In the genomic region with DNA sequence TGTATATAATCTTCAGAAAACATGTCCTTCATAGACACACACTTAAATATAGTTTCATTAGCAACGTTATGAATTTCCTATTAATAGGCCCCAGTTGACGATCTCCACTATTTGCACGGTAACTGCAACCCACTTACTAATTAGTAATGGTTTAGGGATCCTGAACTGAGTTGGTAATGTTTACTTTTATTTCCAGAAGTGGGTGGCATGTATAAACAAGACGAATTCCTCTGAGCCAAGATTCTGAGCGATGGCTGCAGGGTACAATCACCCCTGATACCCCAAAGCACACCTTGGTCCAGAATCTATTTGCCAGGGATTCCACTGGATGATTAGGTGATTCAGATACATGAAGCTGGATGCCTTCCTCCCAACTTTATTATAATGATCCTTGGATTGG, we compare ENCODE assay signal across 23 cellular contexts.
"Had no signal": no experiment of that assay in that cellular context is flagged by ENCODE, and none has a peak within 500 bp of the region (broad histone marks: within the 10 kb centered on the region; RNA-seq: fewer than 3 reads in every experiment).

No MANE protein-coding gene starts in this region.

- H3K27ac Mint-ChIP-seq: activated B cell treated with CpG ODN at 0.5 μM for 24 hours; activated CD4-positive, alpha-beta memory T cell treated with anti-CD3 and anti-CD28 coated beads for 36 hours; activated naive CD8-positive, alpha-beta T cell treated with anti-CD3 and anti-CD28 coated beads, Interleukin-2, amount 10 ng/mL, durations not matched to agents 7 days and 5 days; immature natural killer cell; natural killer cell; progenitor cell of endocrine pancreas; stimulated activated effector memory CD8-positive, alpha-beta T cell treated with anti-CD3 and anti-CD28 coated beads, Interleukin-12 subunit alpha, Interleukin-12 subunit beta, amount 100 ng/mL, for 72 hours; T-helper 2 cell treated with Interferon-gamma antibody and Interleukin-4, amounts not matched to agents 5 μg/mL and 100 μg/mL, for 36 hours had no signal

- H3K4me1 ChIP-seq: body of pancreas had no signal

- H3K4me3 ChIP-seq: body of pancreas, esophagus muscularis mucosa, heart right ventricle, right atrium auricular region, skin epidermis, stomach, thoracic aorta had no signal

- H3K9me3 Mint-ChIP-seq: activated B cell treated with CpG ODN at 0.5 μM for 24 hours; activated CD4-positive, alpha-beta memory T cell treated with anti-CD3 and anti-CD28 coated beads for 36 hours; activated naive CD8-positive, alpha-beta T cell treated with anti-CD3 and anti-CD28 coated beads, Interleukin-2, amount 10 ng/mL, durations not matched to agents 7 days and 5 days; central memory CD8-positive, alpha-beta T cell; immature natural killer cell; natural killer cell; stimulated activated effector memory CD8-positive, alpha-beta T cell treated with anti-CD3 and anti-CD28 coated beads, Interleukin-12 subunit alpha, Interleukin-12 subunit beta, amount 100 ng/mL, for 72 hours; T-helper 2 cell treated with Interferon-gamma antibody and Interleukin-4, amounts not matched to agents 5 μg/mL and 100 μg/mL, for 36 hours had no signal

- H3K4me2 ChIP-seq: SK-N-SH had no signal

- FAIRE-seq: TTC549 had no signal

- H3K9ac ChIP-seq: SK-N-SH had no signal

- H3K27ac ChIP-seq: body of pancreas, esophagus muscularis mucosa, heart right ventricle, right atrium auricular region, stomach, thoracic aorta had no signal

- DNase-seq: activated B cell treated with CpG ODN at 0.5 μM for 24 hours; activated CD4-positive, alpha-beta memory T cell treated with anti-CD3 and anti-CD28 coated beads for 36 hours; activated CD4-positive, alpha-beta T cell treated with anti-CD3 and anti-CD28 coated beads for 4 hours; activated naive CD8-positive, alpha-beta T cell treated with anti-CD3 and anti-CD28 coated beads, Interleukin-2, amount 10 ng/mL, durations not matched to agents 7 days and 5 days; activated T-cell treated with anti-CD3 and anti-CD28 coated beads for 4 hours; amygdala; body of pancreas; cortex of kidney; heart right ventricle; immature natural killer cell; natural killer cell; SK-N-SH; stimulated activated CD4-positive, alpha-beta T cell treated with anti-CD3 and anti-CD28 coated beads, Interleukin-4, amount 100 ng/mL, for 1 hour; stomach had no signal

- H3K36me3 Mint-ChIP-seq: activated CD4-positive, alpha-beta memory T cell treated with anti-CD3 and anti-CD28 coated beads for 36 hours; activated naive CD8-positive, alpha-beta T cell treated with anti-CD3 and anti-CD28 coated beads, Interleukin-2, amount 10 ng/mL, durations not matched to agents 7 days and 5 days; immature natural killer cell; natural killer cell; stimulated activated effector memory CD8-positive, alpha-beta T cell treated with anti-CD3 and anti-CD28 coated beads, Interleukin-12 subunit alpha, Interleukin-12 subunit beta, amount 100 ng/mL, for 72 hours had no signal

- H3K36me3 ChIP-seq: esophagus muscularis mucosa, heart right ventricle, right atrium auricular region, stomach, thoracic aorta had no signal

- ATAC-seq: body of pancreas; heart right ventricle; natural killer cell; stimulated activated effector memory CD8-positive, alpha-beta T cell treated with anti-CD3 and anti-CD28 coated beads, Interleukin-12 subunit alpha, Interleukin-12 subunit beta, amount 100 ng/mL, for 72 hours had no signal

- H3K27me3 ChIP-seq: body of pancreas, esophagus muscularis mucosa, heart right ventricle, right atrium auricular region, stomach had no signal

- H3K4me1 Mint-ChIP-seq: activated B cell treated with CpG ODN at 0.5 μM for 24 hours; activated naive CD8-positive, alpha-beta T cell treated with anti-CD3 and anti-CD28 coated beads, Interleukin-2, amount 10 ng/mL, durations not matched to agents 7 days and 5 days; central memory CD8-positive, alpha-beta T cell; immature natural killer cell; natural killer cell had no signal

- H3K9me3 ChIP-seq: body of pancreas, esophagus muscularis mucosa, heart right ventricle, right atrium auricular region, SK-N-SH, stomach, thoracic aorta had no signal

- H3K4me3 Mint-ChIP-seq: activated B cell treated with CpG ODN at 0.5 μM for 24 hours; activated CD4-positive, alpha-beta memory T cell treated with anti-CD3 and anti-CD28 coated beads for 36 hours; activated naive CD8-positive, alpha-beta T cell treated with anti-CD3 and anti-CD28 coated beads, Interleukin-2, amount 10 ng/mL, durations not matched to agents 7 days and 5 days; central memory CD8-positive, alpha-beta T cell; immature natural killer cell; natural killer cell; stimulated activated effector memory CD8-positive, alpha-beta T cell treated with anti-CD3 and anti-CD28 coated beads, Interleukin-12 subunit alpha, Interleukin-12 subunit beta, amount 100 ng/mL, for 72 hours; T-helper 2 cell treated with Interferon-gamma antibody and Interleukin-4, amounts not matched to agents 5 μg/mL and 100 μg/mL, for 36 hours had no signal
